Comparison of ENCODE assay signal across 9 cellular contexts in the genomic region with DNA sequence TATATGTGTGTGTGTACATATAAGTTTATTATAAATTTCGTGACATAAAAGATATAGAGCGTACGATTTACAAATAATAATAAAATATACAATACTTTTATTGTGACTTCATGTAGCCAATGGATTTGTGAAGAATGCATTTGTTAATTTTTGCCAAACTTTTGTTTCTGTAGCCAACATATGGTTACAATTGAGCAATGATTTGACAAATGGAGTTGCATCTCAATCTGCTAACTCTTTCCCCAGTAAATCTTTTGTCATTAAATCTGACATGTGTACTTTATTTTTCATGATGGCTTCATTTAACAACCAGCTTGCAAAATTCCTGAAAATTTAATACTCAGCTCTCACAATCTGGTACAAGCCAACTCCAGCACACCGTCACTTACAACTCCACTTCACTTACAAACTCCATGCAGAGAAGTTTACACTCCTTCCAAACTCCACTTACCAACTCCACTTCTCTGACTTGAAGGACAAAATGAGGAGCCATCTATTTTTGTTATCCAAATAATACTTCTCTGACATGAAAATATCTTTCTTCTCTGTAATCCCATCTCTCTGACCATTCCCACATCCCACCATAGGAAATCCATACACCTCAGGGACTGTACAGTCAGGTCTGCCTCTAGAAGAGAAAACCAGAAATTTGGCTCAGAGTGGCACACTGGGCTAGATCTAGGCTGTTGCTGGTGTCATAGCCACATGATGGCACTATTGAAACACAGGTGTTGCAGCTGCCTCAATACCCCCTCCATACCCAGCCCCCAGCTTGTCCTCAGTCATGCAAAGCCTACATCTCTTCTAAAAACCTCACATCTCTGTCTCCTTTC. TPM values are rescaled to one million over a fixed set of nuclear protein-coding genes. Genes with fewer than 3 reads are reported as not detected.
DNase-seq lines count a peak whose midpoint lies in the region; ATAC-seq, FAIRE-seq and TF ChIP-seq lines count a peak whose summit lies in the region.
"Had no signal": no experiment of that assay in that cellular context is flagged by ENCODE, and none has a peak within 500 bp of the region (broad histone marks: within the 10 kb centered on the region; RNA-seq: fewer than 3 reads in every experiment).

No MANE protein-coding gene starts in this region.

- H3K36me3 Mint-ChIP-seq in activated naive CD4-positive, alpha-beta T cell treated with anti-CD3 and anti-CD28 coated beads, Interleukin-2, amount 50 U/mL, for 72 hours, result peaks cover 0 to 8% of the 10 kb centered on the region in 2 donors

- H3K4me1 ChIP-seq in adrenal gland (replicated peaks in 1 of 2) (peaks cover 6 to 11% of the 10 kb centered on the region in 2 donors), HepG2 (ENCODE audit: insufficient read depth, low read length) (peaks cover 36% of the 10 kb centered on the region)

- no peak overlapping the region for H3K27ac Mint-ChIP-seq in activated naive CD4-positive, alpha-beta T cell treated with anti-CD3 and anti-CD28 coated beads, Interleukin-2, amount 50 U/mL, for 72 hours
- H3K27ac Mint-ChIP-seq: activated naive CD4-positive, alpha-beta T cell treated with anti-CD3 and anti-CD28 coated beads, Interleukin-2, amount 50 U/mL, for 24 hours had no signal

- peaks cover 5% of the 10 kb centered on the region in 2 donors for H3K9me3 Mint-ChIP-seq in activated naive CD4-positive, alpha-beta T cell treated with anti-CD3 and anti-CD28 coated beads, Interleukin-2, amount 50 U/mL, for 72 hours

- intact Hi-C loops in adrenal gland (cut with DNase I) (no loop called here), HepG2 (cut with micrococcal nuclease; ENCODE audit: unreplicated experiment) (loop anchor here (1.0 kb wide), 3 partner anchors 51 to 232 kb away; a partner anchor contains a TSS)

- H3K4me2 ChIP-seq in HepG2 (ENCODE audit: low read depth, low read length), result no peak overlapping the region

- in situ Hi-C loops in HepG2 (cut with HindIII; ENCODE audit: extremely low pct_ligation_motif_present, low pct_unique_long_range_greater_than_20kb), result loop anchor here (10.0 kb wide), 1 partner anchor 236 kb away; no protein-coding TSS in a partner anchor

- no peaks in the 10 kb centered on the region for H3K79me2 ChIP-seq in HepG2 (ENCODE audit: insufficient read depth, low read length)

- CTCF ChIA-PET in HepG2 (lab: Yijun Ruan, JAX; ENCODE audit: low intra/inter-chr PET ratio, low total read pairs), result interaction anchor here (0.9 to 1.4 kb wide), 4 partner anchors 86 to 244 kb away, joined by 3 to 9 read pairs (median 4); no protein-coding TSS in a partner anchor

- H3K27ac ChIP-seq in adrenal gland, result no peak overlapping the region
- no peak overlapping the region for H3K27ac ChIP-seq in HepG2 (ENCODE audit: extremely low read length, insufficient read depth, low read length)

- no peaks in the 10 kb centered on the region for H3K9me3 ChIP-seq in adrenal gland (replicated peaks in 1 of 3)
- H3K9me3 ChIP-seq in HepG2 (ENCODE audit: low read length), result no peaks in the 10 kb centered on the region

- no TSS peak for BruUV-seq in HepG2 (replicated peaks; lab: Mats Ljungman, UMichigan)

- DNase-seq in activated naive CD4-positive, alpha-beta T cell treated with anti-CD3 and anti-CD28 coated beads, Interleukin-2, amount 50 U/mL, for 72 hours (ENCODE audit: low spot score in 2 of 2), result peak in 1 of 2 donors; percentile 13
- no peak for DNase-seq in activated naive CD4-positive, alpha-beta T cell treated with Interleukin-2 at 50 U/mL for 16 hours
- DNase-seq in M059J (ENCODE audit: low read depth) (peak; percentile 55), adrenal gland (peak; percentile 37 to 72 (median 50)), HepG2 (ENCODE audit: low spot score) (peak; percentile 35)
- DNase-seq in activated CD4-positive, CD25-positive, alpha-beta regulatory T cell treated with anti-CD3 and anti-CD28 coated beads, Interleukin-2, amount 50 U/mL, for 72 hours, result no peak

- TF ChIP-seq RAD21 in HepG2 (CRISPR knock-in tag; IDR thresholded peaks at IDR 0.05), result peak; percentile 76

- peak in 5 of 6 experiments; percentile 23 to 50 (median 39) for TF ChIP-seq CTCF in adrenal gland (IDR thresholded peaks at IDR 0.05)
- TF ChIP-seq CTCF in HepG2 (CRISPR knock-in tag; IDR thresholded peaks at IDR 0.05), result peak; percentile 87

- H2AFZ ChIP-seq in HepG2 (ENCODE audit: low read length), result no peak overlapping the region

- no peaks in the 10 kb centered on the region for H3K36me3 ChIP-seq in adrenal gland (replicated peaks in 1 of 2)
- no peaks in the 10 kb centered on the region for H3K36me3 ChIP-seq in HepG2 (replicated peaks in 1 of 2; ENCODE audit: control insufficient read depth in 1 of 2, insufficient read depth in 2 of 2, low read length in 2 of 2)

- no peak for TF ChIP-seq POLR2A in adrenal gland (IDR thresholded peaks at IDR 0.05)
- TF ChIP-seq POLR2A in HepG2 (IDR thresholded peaks at IDR 0.05; ENCODE audit: insufficient read depth in 1 of 2, low read depth in 2 of 2, low read length in 2 of 2), result no peak

- POLR2A ChIA-PET in HepG2 (lab: Yijun Ruan, JAX), result no interaction called here

- ATAC-seq in activated naive CD4-positive, alpha-beta T cell treated with anti-CD3 and anti-CD28 coated beads, Interleukin-2, amount 50 U/mL, for 72 hours, result peak; percentile 56 to 73
- ATAC-seq in HepG2 (peak; percentile 92), HG03095 (IDR thresholded peaks at IDR 0.05; ENCODE audit: unreplicated experiment) (no peak), GM21515 (IDR thresholded peaks at IDR 0.05; ENCODE audit: unreplicated experiment) (no peak)

- TF ChIP-seq EP300 in HepG2 (IDR thresholded peaks at IDR 0.05; ENCODE audit: low read depth in 2 of 2, low read length in 2 of 2), result no peak
- TF ChIP-seq EP300 in HepG2 (CRISPR knock-in tag; IDR thresholded peaks at IDR 0.05; ENCODE audit: borderline replicate concordance), result no peak

- H3K27me3 ChIP-seq in adrenal gland, result no peaks in the 10 kb centered on the region
- no peaks in the 10 kb centered on the region for H3K27me3 ChIP-seq in HepG2 (ENCODE audit: control insufficient read depth in 1 of 2, insufficient read depth in 2 of 2, low read length in 2 of 2)

- FAIRE-seq in HepG2 (lab: Jason Lieb, UNC), result peak; percentile 67

- H4K20me1 ChIP-seq in HepG2 (ENCODE audit: insufficient read depth, low read length), result no peaks in the 10 kb centered on the region

- no peak overlapping the region for H3K9ac ChIP-seq in HepG2 (ENCODE audit: insufficient read depth, low read depth, low read length)

- WGBS in adrenal gland, 4 donors, result 86 to 88% (median 87%) methylated on average over 4 of the region's 4 CpGs
- WGBS in HepG2 (ENCODE audit: low lambda C conversion rate), result 93% methylated on average over 4 of the region's 4 CpGs

- H3K4me3 ChIP-seq in adrenal gland, result no peak overlapping the region
- H3K4me3 ChIP-seq in HepG2 (replicated peaks in 1 of 3; ENCODE audit: insufficient read depth in 1 of 3, low read depth in 2 of 3, low read length in 3 of 3), result no peak overlapping the region

RNA-seq across cellular contexts. Expression of a gene that starts 26.6 kb away (rescaled TPM):
- total RNA-seq in activated naive CD4-positive, alpha-beta T cell treated with anti-CD3 and anti-CD28 coated beads, Interleukin-2, amount 50 U/mL, for 72 hours, result 10 to 100 TPM; 15.8 to 18.4 TPM
- total RNA-seq in M059J (2014; rRNA removed; shearing (Covaris generic)), result 97.4 and 102 TPM in 2 replicates
- total RNA-seq in adrenal gland, result 100 to 1,000 TPM; 101 to 227 (median 134) TPM
- polyA plus RNA-seq in adrenal gland, result 100 to 1,000 TPM in 1 of 3 donors, 10 to 100 TPM in 2; 42.9 to 147 (median 51.2) TPM
- 59.5 and 75.2 TPM in 2 replicates for total RNA-seq in HepG2 (2016; rRNA removed; fragmentation: Illumina TruSeq; extraction: Trizol)
- 18.4 and 19.7 TPM in 2 replicates for total RNA-seq in HepG2 (2016; cell fraction: cytosol; rRNA removed; fragmentation: Illumina TruSeq; extraction: Trizol; ENCODE audit: low read depth)
- total RNA-seq in HepG2 (2016; cell fraction: insoluble cytoplasmic fraction; rRNA removed; fragmentation: Illumina TruSeq; extraction: Trizol), result 58.9 and 80.7 TPM in 2 replicates
- 28.1 and 29.5 TPM in 2 replicates for total RNA-seq in HepG2 (2016; cell fraction: membrane; rRNA removed; fragmentation: Illumina TruSeq; extraction: Trizol)
- 35.3 and 35.9 TPM in 2 replicates for total RNA-seq in HepG2 (2016; cell fraction: nucleus; rRNA removed; fragmentation: Illumina TruSeq; extraction: Trizol)
- 38.3 and 49.9 TPM in 2 replicates for polyA plus RNA-seq in HepG2 (2011; rRNA removed)
- polyA plus RNA-seq in HepG2 (2011; cell fraction: cytosol; rRNA removed), result 33.7 and 40.2 TPM in 2 replicates
- polyA plus RNA-seq in HepG2 (2011; cell fraction: nucleus; rRNA removed), result 11.1 and 14.5 TPM in 2 replicates
- polyA plus RNA-seq in HepG2 (2012), result 25.4 and 35.3 TPM in 2 replicates
- polyA plus RNA-seq in HepG2 (2016; cell fraction: cytosol; fragmentation: Illumina TruSeq; extraction: Trizol; ENCODE audit: low read depth), result 9.2 and 10.5 TPM in 2 replicates
- 92.1 and 102 TPM in 2 replicates for polyA plus RNA-seq in HepG2 (2016; cell fraction: insoluble cytoplasmic fraction; fragmentation: Illumina TruSeq; extraction: Trizol; ENCODE audit: low read depth)
- polyA plus RNA-seq in HepG2 (2016; cell fraction: membrane; fragmentation: Illumina TruSeq; extraction: Trizol; ENCODE audit: low read depth), result 20.4 and 23.5 TPM in 2 replicates
- polyA plus RNA-seq in HepG2 (2016; cell fraction: nucleus; fragmentation: Illumina TruSeq; extraction: Trizol; ENCODE audit: insufficient read depth, low read depth), result 41.6 and 44.3 TPM in 2 replicates
- 16.6 and 21.9 TPM in 2 replicates for polyA minus RNA-seq in HepG2 (2011; rRNA and poly(A)+ RNA removed; ENCODE audit: low replicate concordance)
- polyA minus RNA-seq in HepG2 (2011; cell fraction: cytosol; rRNA and poly(A)+ RNA removed), result 15.9 and 16.9 TPM in 2 replicates
- polyA minus RNA-seq in HepG2 (2011; cell fraction: nucleus; rRNA and poly(A)+ RNA removed), result 23.2 and 25.1 TPM in 2 replicates

RNA-seq across cellular contexts. Expression of a gene that starts 50.7 kb away (rescaled TPM):
- total RNA-seq in activated naive CD4-positive, alpha-beta T cell treated with anti-CD3 and anti-CD28 coated beads, Interleukin-2, amount 50 U/mL, for 72 hours, result 100 to 1,000 TPM; 110 to 122 TPM
- total RNA-seq in M059J (2014; rRNA removed; shearing (Covaris generic)), result 106 and 139 TPM in 2 replicates
- total RNA-seq in adrenal gland, result 100 to 1,000 TPM; 132 to 222 (median 173) TPM
- polyA plus RNA-seq in adrenal gland, result 100 to 1,000 TPM in 1 of 3 donors, 10 to 100 TPM in 2; 66.5 to 274 (median 84.6) TPM
- 98.9 and 177 TPM in 2 replicates for total RNA-seq in HepG2 (2016; rRNA removed; fragmentation: Illumina TruSeq; extraction: Trizol)
- total RNA-seq in HepG2 (2016; cell fraction: cytosol; rRNA removed; fragmentation: Illumina TruSeq; extraction: Trizol; ENCODE audit: low read depth), result 15.4 and 20.0 TPM in 2 replicates
- total RNA-seq in HepG2 (2016; cell fraction: insoluble cytoplasmic fraction; rRNA removed; fragmentation: Illumina TruSeq; extraction: Trizol), result 99.7 and 175 TPM in 2 replicates
- total RNA-seq in HepG2 (2016; cell fraction: membrane; rRNA removed; fragmentation: Illumina TruSeq; extraction: Trizol), result 41.7 and 45.4 TPM in 2 replicates
- 83.0 and 86.5 TPM in 2 replicates for total RNA-seq in HepG2 (2016; cell fraction: nucleus; rRNA removed; fragmentation: Illumina TruSeq; extraction: Trizol)
- polyA plus RNA-seq in HepG2 (2011; rRNA removed), result 78.8 and 95.2 TPM in 2 replicates
- polyA plus RNA-seq in HepG2 (2011; cell fraction: cytosol; rRNA removed), result 51.1 and 75.1 TPM in 2 replicates
- 20.4 and 20.8 TPM in 2 replicates for polyA plus RNA-seq in HepG2 (2011; cell fraction: nucleus; rRNA removed)
- 60.1 and 77.8 TPM in 2 replicates for polyA plus RNA-seq in HepG2 (2012)
- polyA plus RNA-seq in HepG2 (2016; cell fraction: cytosol; fragmentation: Illumina TruSeq; extraction: Trizol; ENCODE audit: low read depth), result 5.9 and 6.6 TPM in 2 replicates
- polyA plus RNA-seq in HepG2 (2016; cell fraction: insoluble cytoplasmic fraction; fragmentation: Illumina TruSeq; extraction: Trizol; ENCODE audit: low read depth), result 137 and 142 TPM in 2 replicates
- polyA plus RNA-seq in HepG2 (2016; cell fraction: membrane; fragmentation: Illumina TruSeq; extraction: Trizol; ENCODE audit: low read depth), result 15.0 and 16.7 TPM in 2 replicates
- polyA plus RNA-seq in HepG2 (2016; cell fraction: nucleus; fragmentation: Illumina TruSeq; extraction: Trizol; ENCODE audit: insufficient read depth, low read depth), result 48.0 and 52.6 TPM in 2 replicates
- 114 and 126 TPM in 2 replicates for polyA minus RNA-seq in HepG2 (2011; rRNA and poly(A)+ RNA removed; ENCODE audit: low replicate concordance)
- 36.9 and 45.1 TPM in 2 replicates for polyA minus RNA-seq in HepG2 (2011; cell fraction: cytosol; rRNA and poly(A)+ RNA removed)
- 152 and 235 TPM in 2 replicates for polyA minus RNA-seq in HepG2 (2011; cell fraction: nucleus; rRNA and poly(A)+ RNA removed)

Comparison
In these comparisons a context has a peak if more than half of its experiments do, and no peak if none do; other contexts are left out.
1. ATAC-seq: peak in activated naive CD4-positive, alpha-beta T cell treated with anti-CD3 and anti-CD28 coated beads, Interleukin-2, amount 50 U/mL, for 72 hours (2 of 2) and HepG2 (single experiment); none in HG03095 (single experiment) and GM21515 (single experiment).
2. DNase-seq: peak in M059J (single experiment), adrenal gland (7 of 7) and HepG2 (single experiment); none in activated naive CD4-positive, alpha-beta T cell treated with Interleukin-2 at 50 U/mL for 16 hours (single experiment) and activated CD4-positive, CD25-positive, alpha-beta regulatory T cell treated with anti-CD3 and anti-CD28 coated beads, Interleukin-2, amount 50 U/mL, for 72 hours (single experiment).